Comparison of ENCODE assay signal across 7 cellular contexts in genomic region chr3:198071602-198072285, GRCh38.
DNase-seq lines count a peak whose midpoint lies in the region; ATAC-seq lines count a peak whose summit lies in the region.

No MANE protein-coding gene starts in this region.

- ATAC-seq in GM19395 (IDR thresholded peaks at IDR 0.05; ENCODE audit: unreplicated experiment), result peak; percentile 100
- peak; percentile 54 for ATAC-seq in HG03521 (IDR thresholded peaks at IDR 0.05; ENCODE audit: unreplicated experiment)

- peak; percentile 18 to 72 for DNase-seq in activated CD4-positive, alpha-beta T cell treated with anti-CD3 and anti-CD28 coated beads, Interleukin-2, amount 50 U/mL, for 24 hours (ENCODE audit: low read depth in 1 of 2, low spot score in 1 of 2)
- DNase-seq in fibroblast of peridontal ligament (ENCODE audit: extremely low read depth) (peak; percentile 30), NCI-H1105 (lab: John Stamatoyannopoulos, UW) (no peak), COR-L47 (lab: John Stamatoyannopoulos, UW) (no peak)
- DNase-seq in stimulated activated CD4-positive, alpha-beta T cell treated with anti-CD3 and anti-CD28 coated beads, Interleukin-4, amount 100 ng/mL, for 4 hours, result peak; percentile 33 to 70

Comparison
In these comparisons a context has a peak if more than half of its experiments do, and no peak if none do; other contexts are left out.
1. DNase-seq: peak in activated CD4-positive, alpha-beta T cell treated with anti-CD3 and anti-CD28 coated beads, Interleukin-2, amount 50 U/mL, for 24 hours (2 of 2), fibroblast of peridontal ligament (single experiment) and stimulated activated CD4-positive, alpha-beta T cell treated with anti-CD3 and anti-CD28 coated beads, Interleukin-4, amount 100 ng/mL, for 4 hours (2 of 2); none in NCI-H1105 (single experiment) and COR-L47 (single experiment).